ENCODE assay signal across 19 cellular contexts in the genomic region with DNA sequence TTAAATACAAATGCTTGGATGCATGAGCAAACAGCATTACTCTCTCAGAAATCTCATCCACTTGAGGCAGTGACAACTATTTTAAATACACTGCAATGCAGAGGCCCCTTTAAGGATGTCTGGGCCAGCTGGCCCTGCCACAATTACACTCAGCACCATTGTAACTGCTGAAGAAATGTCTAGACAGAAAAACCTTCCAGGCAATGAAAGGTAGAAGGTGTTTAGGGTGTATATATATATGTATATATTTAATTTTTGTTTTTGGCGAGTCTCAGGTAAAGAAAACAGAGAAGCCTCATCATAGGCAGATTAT.
DNase-seq lines count a peak whose midpoint lies in the region; ATAC-seq and TF ChIP-seq lines count a peak whose summit lies in the region.
"Had no signal": no experiment of that assay in that cellular context is flagged by ENCODE, and none has a peak within 500 bp of the region (broad histone marks: within the 10 kb centered on the region; RNA-seq: fewer than 3 reads in every experiment).

No MANE protein-coding gene starts in this region.

- no peaks in the 10 kb centered on the region for H3K79me2 ChIP-seq in OCI-LY7 (ENCODE audit: insufficient read depth, low read depth, low read length)

- H3K4me1 ChIP-seq in spleen, result no peaks in the 10 kb centered on the region
- no peaks in the 10 kb centered on the region for H3K4me1 ChIP-seq in OCI-LY7 (ENCODE audit: insufficient read depth, low read length, poor library complexity, severe bottlenecking)
- H3K4me1 ChIP-seq: BE2C had no signal

- 77 to 93% (median 79%) methylated on average over 1 of the region's 1 CpG for WGBS in spleen, 5 donors

- TF ChIP-seq POLR2A in spleen (IDR thresholded peaks at IDR 0.05), result no peak

- H3K27ac ChIP-seq in spleen (no peak overlapping the region), OCI-LY7 (ENCODE audit: low read depth, low read length, poor library complexity, severe bottlenecking) (no peak overlapping the region)

- no peak overlapping the region for H3K4me2 ChIP-seq in OCI-LY7 (ENCODE audit: low read length)

- no peak overlapping the region for H3K4me3 Mint-ChIP-seq in nephron
- H3K4me3 Mint-ChIP-seq: CD4-positive, CD25-positive, alpha-beta regulatory T cell; CD8-positive, alpha-beta memory T cell; H9 had no signal

- no TSS peak for BruUV-seq in OCI-LY7 (replicated peaks; lab: Mats Ljungman, UMichigan)

- H3K27me3 ChIP-seq in spleen (replicated peaks in 1 of 7), result peaks cover 0 to 5% (median 0%) of the 10 kb centered on the region in 7 donors

- CTCF ChIA-PET in OCI-LY7 (lab: Charles Lee; ENCODE audit: unreplicated experiment), result no interaction called here

- H3K4me1 Mint-ChIP-seq in nephron, result peaks cover 28% of the 10 kb centered on the region
- H3K4me1 Mint-ChIP-seq: CD4-positive, CD25-positive, alpha-beta regulatory T cell; CD8-positive, alpha-beta memory T cell; H9 had no signal

- H3K36me3 Mint-ChIP-seq in nephron (ENCODE audit: low read depth), result no peaks in the 10 kb centered on the region
- H3K36me3 Mint-ChIP-seq: CD4-positive, CD25-positive, alpha-beta regulatory T cell; CD8-positive, alpha-beta memory T cell had no signal

- ATAC-seq in left ventricle myocardium superior, result peak; percentile 67
- ATAC-seq: GM12878, HepG2 had no signal

- H3K9me3 ChIP-seq in spleen, result no peaks in the 10 kb centered on the region
- H3K9me3 ChIP-seq in OCI-LY7 (ENCODE audit: low read length), result no peaks in the 10 kb centered on the region
- H3K9me3 ChIP-seq: BE2C had no signal

- peaks cover 36% of the 10 kb centered on the region for H3K27me3 Mint-ChIP-seq in nephron (ENCODE audit: low read depth)

- DNase-seq in left ventricle myocardium superior (no peak), cardiac septum (ENCODE audit: low spot score) (no peak), NCI-H128 (lab: John Stamatoyannopoulos, UW; ENCODE audit: unreplicated experiment) (peak; percentile 6), spleen (no peak), anterior cingulate cortex (lab: John Stamatoyannopoulos, UW) (no peak), OCI-LY7 (ENCODE audit: low spot score) (no peak)
- DNase-seq: ACHN; BE2C; C1 segment of cervical spinal cord; CD4-positive, CD25-positive, alpha-beta regulatory T cell; CD8-positive, alpha-beta memory T cell; COR-L47; DMS153; DND-41; EL; H9 had no signal

- H3K36me3 ChIP-seq in spleen, result no peaks in the 10 kb centered on the region
- no peaks in the 10 kb centered on the region for H3K36me3 ChIP-seq in OCI-LY7 (ENCODE audit: insufficient read depth, low read length)
- H3K36me3 ChIP-seq: BE2C had no signal

- H3K4me3 ChIP-seq in spleen, result no peak overlapping the region
- H3K4me3 ChIP-seq in OCI-LY7 (ENCODE audit: low read depth, low read length, poor library complexity, severe bottlenecking), result no peak overlapping the region
- H3K4me3 ChIP-seq: GM12878 had no signal

- H3K9me2 ChIP-seq in OCI-LY7 (ENCODE audit: insufficient read depth, low read length), result no peaks in the 10 kb centered on the region

- H3K27ac Mint-ChIP-seq in nephron, result peak overlapping the region in 2 of 3 experiments; percentile 51 to 65
- H3K27ac Mint-ChIP-seq: CD4-positive, CD25-positive, alpha-beta regulatory T cell; CD8-positive, alpha-beta memory T cell; H9 had no signal

- intact Hi-C loops in left ventricle myocardium superior (cut with micrococcal nuclease), result no loop called here
- intact Hi-C loops in cardiac septum (cut with DNase I), result loop anchor here (10.0 kb wide), 1 partner anchor 147 kb away; no protein-coding TSS in a partner anchor
- intact Hi-C loops in spleen (cut with DNase I; ENCODE audit: low total_unique reads), result no loop called here
- intact Hi-C loops in OCI-LY7 (cut with micrococcal nuclease; ENCODE audit: unreplicated experiment), result no loop called here

- no peaks in the 10 kb centered on the region for H4K20me1 ChIP-seq in OCI-LY7 (ENCODE audit: insufficient read depth, low read length)

- POLR2A ChIA-PET in OCI-LY7 (lab: Charles Lee), result no interaction called here

- no peak overlapping the region for H2AFZ ChIP-seq in OCI-LY7 (ENCODE audit: low read length)

- TF ChIP-seq CTCF in nephron (IDR thresholded peaks at IDR 0.05; ENCODE audit: unreplicated experiment in 3 of 3), result no peak
- TF ChIP-seq CTCF in spleen (IDR thresholded peaks at IDR 0.05 in 8 of 11, conservative IDR thresholded peaks at IDR 0.05 in 3 of 11), result no peak
- no peak for TF ChIP-seq CTCF in OCI-LY7 (conservative IDR thresholded peaks at IDR 0.05; ENCODE audit: low read length)

- H3K9me3 Mint-ChIP-seq in nephron, result no peaks in the 10 kb centered on the region
- H3K9me3 Mint-ChIP-seq: CD4-positive, CD25-positive, alpha-beta regulatory T cell; CD8-positive, alpha-beta memory T cell; H9 had no signal
